Comparison of ENCODE assay signal across 24 cellular contexts in the genomic region with DNA sequence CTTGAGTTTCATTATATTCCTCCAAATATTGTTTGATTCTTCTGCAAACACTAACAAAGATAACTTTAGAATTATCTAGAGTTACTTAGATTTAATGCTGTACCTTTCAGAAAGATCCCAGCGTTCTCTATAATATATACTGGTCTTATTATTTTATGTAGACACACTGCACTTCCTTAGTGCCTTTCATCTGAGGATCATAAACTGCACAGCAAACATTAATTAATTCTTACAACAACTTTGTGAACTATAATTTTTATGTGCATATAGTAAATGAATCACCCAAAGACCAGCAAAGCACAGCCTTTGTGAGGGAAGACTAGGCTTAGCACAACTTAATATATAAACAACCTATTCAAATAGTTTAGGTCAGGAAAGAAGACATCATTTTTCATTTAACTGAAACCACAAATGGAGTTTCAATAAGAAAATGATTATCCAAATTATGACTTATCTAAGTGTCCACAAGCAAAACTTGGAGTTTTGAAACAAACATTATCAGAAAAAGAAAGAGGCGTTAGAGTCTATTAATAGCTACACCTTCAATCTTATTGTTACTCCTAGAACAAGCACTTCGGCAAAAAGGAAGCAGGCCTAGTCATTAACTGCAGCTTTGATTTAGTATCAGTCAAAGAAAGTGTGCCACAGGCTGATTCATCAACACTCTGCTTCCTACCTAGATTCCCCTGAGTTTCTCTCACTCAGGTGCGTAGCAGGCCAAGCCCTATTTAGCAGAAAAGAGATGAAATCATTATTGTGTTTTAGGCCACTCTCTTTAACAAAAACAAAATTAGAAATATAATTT.
"Had no signal": no experiment of that assay in that cellular context is flagged by ENCODE, and none has a peak within 500 bp of the region (broad histone marks: within the 10 kb centered on the region; RNA-seq: fewer than 3 reads in every experiment).

No MANE protein-coding gene starts in this region.

- H3K27ac Mint-ChIP-seq: activated CD8-positive, alpha-beta memory T cell treated with anti-CD3 and anti-CD28 coated beads, Interleukin-2, amount 10 ng/mL, durations not matched to agents 7 days and 5 days; activated naive CD4-positive, alpha-beta T cell treated with anti-CD3 and anti-CD28 coated beads, Interleukin-2, amount 50 U/mL, for 24 hours; brain; dendritic cell treated with granulocyte-macrophage colony-stimulating factor and Interleukin-4, amounts not matched to agents 40 ng/mL and 50 ng/mL, for 4 days; natural killer cell treated with Interleukin-12 subunit alpha and Interleukin-12 subunit beta and Interleukin-15 and Interleukin-18, amount 100 ng/mL, for 72 hours; stimulated activated naive CD8-positive, alpha-beta T cell treated with anti-CD3 and anti-CD28 coated beads, Interleukin-15, Interleukin-2, amounts not matched to agents 100 ng/mL and 50 ng/mL, for 24 hours; T-cell; T-helper 2 cell treated with Interferon-gamma antibody and Interleukin-4, amounts not matched to agents 5 μg/mL and 100 μg/mL, for 36 hours had no signal

- DNase-seq: activated CD4-positive, alpha-beta T cell treated with anti-CD3 and anti-CD28 coated beads for 4 hours; activated CD4-positive, alpha-beta T cell treated with anti-CD3 and anti-CD28 coated beads, Interleukin-2, amount 50 U/mL, for 48 hours; activated CD8-positive, alpha-beta memory T cell treated with anti-CD3 and anti-CD28 coated beads, Interleukin-2, amount 10 ng/mL, durations not matched to agents 7 days and 5 days; activated gamma-delta T cell; activated T-cell treated with anti-CD3 and anti-CD28 coated beads for 4 hours; aorta; effector CD8-positive, alpha-beta T cell; foreskin melanocyte; kidney; left ventricle myocardium superior; midbrain; stimulated activated CD4-positive, alpha-beta T cell treated with anti-CD3 and anti-CD28 coated beads, Interleukin-4, amount 100 ng/mL, for 4 hours; substantia nigra; T-cell; tibial artery; WERI-Rb-1 had no signal

- H3K9me3 ChIP-seq: prostate gland, right atrium auricular region, tibial artery had no signal

- H3K4me1 ChIP-seq: prostate gland, right atrium auricular region, tibial artery had no signal

- ATAC-seq: activated CD8-positive, alpha-beta memory T cell treated with anti-CD3 and anti-CD28 coated beads, Interleukin-2, amount 10 ng/mL, durations not matched to agents 7 days and 5 days; left ventricle myocardium superior; natural killer cell treated with Interleukin-12 subunit alpha and Interleukin-12 subunit beta and Interleukin-15 and Interleukin-18, amount 100 ng/mL, for 72 hours; T-cell had no signal

- FAIRE-seq: kidney had no signal

- H3K27ac ChIP-seq: prostate gland, right atrium auricular region, tibial artery, WERI-Rb-1 had no signal

- H3K9me3 Mint-ChIP-seq: activated naive CD4-positive, alpha-beta T cell treated with anti-CD3 and anti-CD28 coated beads, Interleukin-2, amount 50 U/mL, for 24 hours; brain; dendritic cell treated with granulocyte-macrophage colony-stimulating factor and Interleukin-4, amounts not matched to agents 40 ng/mL and 50 ng/mL, for 4 days; natural killer cell treated with Interleukin-12 subunit alpha and Interleukin-12 subunit beta and Interleukin-15 and Interleukin-18, amount 100 ng/mL, for 72 hours; stimulated activated naive CD8-positive, alpha-beta T cell treated with anti-CD3 and anti-CD28 coated beads, Interleukin-15, Interleukin-2, amounts not matched to agents 100 ng/mL and 50 ng/mL, for 24 hours; T-cell; T-helper 2 cell treated with Interferon-gamma antibody and Interleukin-4, amounts not matched to agents 5 μg/mL and 100 μg/mL, for 36 hours had no signal

- H3K27me3 Mint-ChIP-seq: activated CD8-positive, alpha-beta memory T cell treated with anti-CD3 and anti-CD28 coated beads, Interleukin-2, amount 10 ng/mL, durations not matched to agents 7 days and 5 days; activated naive CD4-positive, alpha-beta T cell treated with anti-CD3 and anti-CD28 coated beads, Interleukin-2, amount 50 U/mL, for 24 hours; brain; dendritic cell treated with granulocyte-macrophage colony-stimulating factor and Interleukin-4, amounts not matched to agents 40 ng/mL and 50 ng/mL, for 4 days; natural killer cell treated with Interleukin-12 subunit alpha and Interleukin-12 subunit beta and Interleukin-15 and Interleukin-18, amount 100 ng/mL, for 72 hours; stimulated activated naive CD8-positive, alpha-beta T cell treated with anti-CD3 and anti-CD28 coated beads, Interleukin-15, Interleukin-2, amounts not matched to agents 100 ng/mL and 50 ng/mL, for 24 hours; T-cell had no signal

- H3K4me1 Mint-ChIP-seq: activated CD8-positive, alpha-beta memory T cell treated with anti-CD3 and anti-CD28 coated beads, Interleukin-2, amount 10 ng/mL, durations not matched to agents 7 days and 5 days; brain had no signal

- H3K4me3 ChIP-seq: prostate gland, right atrium auricular region, tibial artery had no signal

- H3K36me3 ChIP-seq: prostate gland, right atrium auricular region, tibial artery, WERI-Rb-1 had no signal

- H3K4me3 Mint-ChIP-seq: activated CD8-positive, alpha-beta memory T cell treated with anti-CD3 and anti-CD28 coated beads, Interleukin-2, amount 10 ng/mL, durations not matched to agents 7 days and 5 days; activated naive CD4-positive, alpha-beta T cell treated with anti-CD3 and anti-CD28 coated beads, Interleukin-2, amount 50 U/mL, for 24 hours; brain; dendritic cell treated with granulocyte-macrophage colony-stimulating factor and Interleukin-4, amounts not matched to agents 40 ng/mL and 50 ng/mL, for 4 days; natural killer cell treated with Interleukin-12 subunit alpha and Interleukin-12 subunit beta and Interleukin-15 and Interleukin-18, amount 100 ng/mL, for 72 hours; stimulated activated naive CD8-positive, alpha-beta T cell treated with anti-CD3 and anti-CD28 coated beads, Interleukin-15, Interleukin-2, amounts not matched to agents 100 ng/mL and 50 ng/mL, for 24 hours; T-cell; T-helper 2 cell treated with Interferon-gamma antibody and Interleukin-4, amounts not matched to agents 5 μg/mL and 100 μg/mL, for 36 hours had no signal

- H3K36me3 Mint-ChIP-seq: activated CD8-positive, alpha-beta memory T cell treated with anti-CD3 and anti-CD28 coated beads, Interleukin-2, amount 10 ng/mL, durations not matched to agents 7 days and 5 days; activated naive CD4-positive, alpha-beta T cell treated with anti-CD3 and anti-CD28 coated beads, Interleukin-2, amount 50 U/mL, for 24 hours; brain; natural killer cell treated with Interleukin-12 subunit alpha and Interleukin-12 subunit beta and Interleukin-15 and Interleukin-18, amount 100 ng/mL, for 72 hours; T-cell had no signal

- H3K27me3 ChIP-seq: right atrium auricular region, tibial artery had no signal
